In genomic region chr14:70426555-70426954, GRCh38 we compare ENCODE assay signal across 3 cellular contexts. TPM values are rescaled to one million over a fixed set of nuclear protein-coding genes. Genes with fewer than 3 reads are reported as not detected.
"Had no signal": no experiment of that assay in that cellular context is flagged by ENCODE, and none has a peak within 500 bp of the region (broad histone marks: within the 10 kb centered on the region; RNA-seq: fewer than 3 reads in every experiment).

No MANE protein-coding gene starts in this region.

RNA-seq across cellular contexts. Expression of gene ADAM21, which starts 25.4 kb away (rescaled TPM):
- total RNA-seq: GM23338, H1, H9 had no signal
- polyA plus RNA-seq: GM23338 had no signal
